27 cellular contexts compared by ENCODE assay signal in genomic region chr16:89080251-89080853, GRCh38.
"Had no signal": no experiment of that assay in that cellular context is flagged by ENCODE, and none has a peak within 500 bp of the region (broad histone marks: within the 10 kb centered on the region; RNA-seq: fewer than 3 reads in every experiment).

No MANE protein-coding gene starts in this region.

- H3K4me1 Mint-ChIP-seq: endodermal cell had no signal

- H3K9me3 ChIP-seq: colonic mucosa, left ventricle myocardium inferior, lower lobe of right lung, psoas muscle, right lobe of liver, stomach, thoracic aorta, transverse colon had no signal

- FAIRE-seq: endothelial cell of umbilical vein, kidney had no signal

- H3K27ac ChIP-seq: colonic mucosa, hepatocyte, left ventricle myocardium inferior, lower lobe of right lung, parathyroid adenoma, psoas muscle, right lobe of liver, skin epidermis, stomach, thoracic aorta, transverse colon had no signal

- H2AFZ ChIP-seq: hepatocyte, parathyroid adenoma had no signal

- ATAC-seq: left cardiac atrium; stimulated activated naive B cell treated with anti-CD40 and anti-IgM and Interleukin-4, amounts not matched to agents 10 μg/mL and 1 μg/mL and 100 μg/mL, for 72 hours had no signal

- H3K4me3 Mint-ChIP-seq: endodermal cell; memory B cell; naive B cell; stimulated activated naive B cell treated with anti-CD40 and anti-IgM and Interleukin-4, amounts not matched to agents 10 μg/mL and 1 μg/mL and 100 μg/mL, for 72 hours had no signal

- H3K4me1 ChIP-seq: colonic mucosa, left ventricle myocardium inferior, lower lobe of right lung, psoas muscle, right lobe of liver, transverse colon had no signal

- H3K4me2 ChIP-seq: hepatocyte had no signal

- H3K27me3 Mint-ChIP-seq: memory B cell had no signal

- H3K36me3 Mint-ChIP-seq: memory B cell; naive B cell; stimulated activated naive B cell treated with anti-CD40 and anti-IgM and Interleukin-4, amounts not matched to agents 10 μg/mL and 1 μg/mL and 100 μg/mL, for 72 hours had no signal

- H3K4me3 ChIP-seq: colonic mucosa, hepatocyte, left ventricle myocardium inferior, lower lobe of right lung, psoas muscle, right lobe of liver, skin epidermis, stomach, thoracic aorta, transverse colon had no signal

- H3K36me3 ChIP-seq: colonic mucosa, left ventricle myocardium inferior, lower lobe of right lung, right lobe of liver, stomach, thoracic aorta, transverse colon had no signal

- H3K9me3 Mint-ChIP-seq: memory B cell; naive B cell; nephron; stimulated activated naive B cell treated with anti-CD40 and anti-IgM and Interleukin-4, amounts not matched to agents 10 μg/mL and 1 μg/mL and 100 μg/mL, for 72 hours had no signal

- H3K27me3 ChIP-seq: colonic mucosa, hepatocyte, right lobe of liver, transverse colon had no signal

- DNase-seq: colonic mucosa; effector CD4-positive, alpha-beta T cell; endodermal cell; erythroblast; foreskin melanocyte; kidney; left cardiac atrium; left ventricle myocardium inferior; lower lobe of right lung; midbrain; naive B cell; psoas muscle; retina; stimulated activated CD4-positive, alpha-beta T cell treated with anti-CD3 and anti-CD28 coated beads, Interleukin-2, amount 100 ng/mL, for 24 hours; stimulated activated CD4-positive, alpha-beta T cell treated with anti-CD3 and anti-CD28 coated beads, Interleukin-4, amount 100 ng/mL, for 4 hours; stimulated activated naive B cell treated with anti-CD40 and anti-IgM and Interleukin-4, amounts not matched to agents 10 μg/mL and 1 μg/mL and 100 μg/mL, for 72 hours; stomach; substantia nigra; transverse colon had no signal

- H3K9ac ChIP-seq: parathyroid adenoma had no signal

- H3K27ac Mint-ChIP-seq: endodermal cell; memory B cell; nephron; stimulated activated naive B cell treated with anti-CD40 and anti-IgM and Interleukin-4, amounts not matched to agents 10 μg/mL and 1 μg/mL and 100 μg/mL, for 72 hours had no signal

- H3K79me2 ChIP-seq: hepatocyte, parathyroid adenoma had no signal
